13 cellular contexts compared by ENCODE assay signal in the genomic region with DNA sequence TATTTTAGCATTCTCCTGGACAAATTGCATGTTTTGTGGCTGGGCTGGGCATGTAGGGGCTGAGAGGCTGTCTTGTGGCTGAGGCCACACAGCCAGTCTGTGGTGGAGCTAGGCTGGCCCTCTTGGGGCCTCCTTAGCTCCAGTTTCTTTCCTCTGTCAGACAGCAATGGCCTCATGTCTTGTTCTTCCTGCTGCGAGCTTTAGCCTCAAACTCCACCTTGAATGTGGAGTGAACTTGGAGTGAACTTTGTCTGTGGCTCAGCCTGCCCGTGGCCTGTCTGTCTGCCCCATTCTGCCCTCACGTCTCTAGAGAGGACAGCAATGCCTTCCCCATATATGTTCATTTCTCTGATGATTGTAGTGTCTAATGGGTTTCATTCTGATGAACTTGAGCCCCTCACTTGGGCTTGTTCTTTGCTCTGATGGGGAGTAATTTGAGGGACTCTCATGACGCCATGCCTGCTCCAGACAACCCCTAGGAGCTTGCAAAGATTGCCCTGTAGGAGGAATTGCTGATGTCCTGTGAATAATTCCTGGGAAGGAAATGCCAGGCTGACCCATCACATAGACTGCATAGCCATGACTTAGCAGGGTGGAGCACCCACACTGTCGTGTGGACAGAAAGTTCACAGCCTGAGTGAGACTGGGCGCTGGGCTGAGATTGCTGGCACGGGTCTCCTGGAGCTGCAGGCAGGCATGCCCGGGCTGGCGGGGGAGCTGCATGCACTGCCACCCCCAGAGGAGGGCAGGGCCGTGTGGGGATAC. TPM values are rescaled to one million over a fixed set of nuclear protein-coding genes. Genes with fewer than 3 reads are reported as not detected.
A peak's percentile ranks its signal among the peaks of the same experiment; 100 is the strongest.
DNase-seq lines count a peak whose midpoint lies in the region; ATAC-seq and TF ChIP-seq lines count a peak whose summit lies in the region.
"Had no signal": no experiment of that assay in that cellular context is flagged by ENCODE, and none has a peak within 500 bp of the region (broad histone marks: within the 10 kb centered on the region; RNA-seq: fewer than 3 reads in every experiment).

No MANE protein-coding gene starts in this region.

- H3K9me3 Mint-ChIP-seq in effector memory CD8-positive, alpha-beta T cell: no peaks in the 10 kb centered on the region
- no peaks in the 10 kb centered on the region for H3K9me3 Mint-ChIP-seq in mesothelial cell of epicardium
- H3K9me3 Mint-ChIP-seq: activated CD4-positive, alpha-beta T cell treated with anti-CD3 and anti-CD28 coated beads, Interleukin-2, amount 10 ng/mL, durations not matched to agents 24 days and 14 days; naive B cell had no signal

- H3K27me3 Mint-ChIP-seq in effector memory CD8-positive, alpha-beta T cell: peaks cover 44 to 57% of the 10 kb centered on the region in 2 donors
- H3K27me3 Mint-ChIP-seq in mesothelial cell of epicardium (ENCODE audit: low read depth): no peaks in the 10 kb centered on the region
- H3K27me3 Mint-ChIP-seq: activated CD4-positive, alpha-beta T cell treated with anti-CD3 and anti-CD28 coated beads, Interleukin-2, amount 10 ng/mL, durations not matched to agents 24 days and 14 days had no signal

- DNase-seq in A673 (ENCODE audit: low spot score): no peak
- peak; percentile 80 for DNase-seq in HT1080 (ENCODE audit: low read depth)
- DNase-seq in choroid plexus epithelial cell (ENCODE audit: low read depth): peak; percentile 51
- DNase-seq in effector memory CD8-positive, alpha-beta T cell: no peak
- no peak for DNase-seq in midbrain (lab: John Stamatoyannopoulos, UW)
- no peak for DNase-seq in mesothelial cell of epicardium (ENCODE audit: low spot score in 2 of 2, unreplicated experiment in 2 of 2)
- DNase-seq: activated CD4-positive, alpha-beta T cell treated with anti-CD3 and anti-CD28 coated beads, Interleukin-2, amount 10 ng/mL, durations not matched to agents 24 days and 14 days; naive B cell; NCI-H1417 treated with DMSO at 0.1 percent for 48 hours; SHP77 had no signal

- peak overlapping the region; percentile 8 for H3K9ac ChIP-seq in mucosa of stomach (ENCODE audit: low read length)

- TF ChIP-seq CTCF in A673 (conservative IDR thresholded peaks at IDR 0.05; ENCODE audit: low read depth, low read length): no peak
- TF ChIP-seq CTCF in choroid plexus epithelial cell (conservative IDR thresholded peaks at IDR 0.05; ENCODE audit: low read depth, low read length): no peak
- no peak for TF ChIP-seq CTCF in mesothelial cell of epicardium (IDR thresholded peaks at IDR 0.05; ENCODE audit: unreplicated experiment)

- H3K27ac ChIP-seq in A673 (ENCODE audit: low read depth, low read length, poor library complexity, severe bottlenecking): peak overlapping the region; percentile 10
- H3K27ac ChIP-seq: C4-2B had no signal

- intact Hi-C loops in A673 (cut with micrococcal nuclease; ENCODE audit: unreplicated experiment): no loop called here

- H3K27me3 ChIP-seq in A673 (replicated peaks; ENCODE audit: insufficient read depth, low read depth, low read length, poor library complexity): no peaks in the 10 kb centered on the region
- no peaks in the 10 kb centered on the region for H3K27me3 ChIP-seq in mucosa of stomach (ENCODE audit: control insufficient read depth, insufficient read depth, low read length)

- no peaks in the 10 kb centered on the region for H3K36me3 Mint-ChIP-seq in effector memory CD8-positive, alpha-beta T cell (ENCODE audit: insufficient read depth)
- H3K36me3 Mint-ChIP-seq in mesothelial cell of epicardium: peaks cover 2% of the 10 kb centered on the region
- H3K36me3 Mint-ChIP-seq: naive B cell had no signal

- no peak overlapping the region for H3K4me3 ChIP-seq in A673 (ENCODE audit: low read depth, low read length, poor library complexity, severe bottlenecking)
- no peak overlapping the region for H3K4me3 ChIP-seq in choroid plexus epithelial cell (ENCODE audit: low read depth, low read length)
- no peak overlapping the region for H3K4me3 ChIP-seq in mucosa of stomach (ENCODE audit: low read length)

- H3K9me3 ChIP-seq in A673 (ENCODE audit: low read depth, low read length, poor library complexity, severe bottlenecking): no peaks in the 10 kb centered on the region
- H3K9me3 ChIP-seq in mucosa of stomach (ENCODE audit: control insufficient read depth, low read length): no peaks in the 10 kb centered on the region

- H3K4me1 Mint-ChIP-seq in effector memory CD8-positive, alpha-beta T cell (ENCODE audit: low read depth in 2 of 2): peaks cover 0 to 4% of the 10 kb centered on the region in 2 donors
- H3K4me1 Mint-ChIP-seq in mesothelial cell of epicardium: peaks cover 51% of the 10 kb centered on the region
- H3K4me1 Mint-ChIP-seq: activated CD4-positive, alpha-beta T cell treated with anti-CD3 and anti-CD28 coated beads, Interleukin-2, amount 10 ng/mL, durations not matched to agents 24 days and 14 days; naive B cell had no signal

- POLR2A ChIA-PET in A673 (lab: Charles Lee; ENCODE audit: low non-redundant PET): no interaction called here

- no TSS peak for BruUV-seq in A673 (replicated peaks; lab: Mats Ljungman, UMichigan)

- no peak overlapping the region for H3K27ac Mint-ChIP-seq in effector memory CD8-positive, alpha-beta T cell
- H3K27ac Mint-ChIP-seq in mesothelial cell of epicardium: no peak overlapping the region
- H3K27ac Mint-ChIP-seq: activated CD4-positive, alpha-beta T cell treated with anti-CD3 and anti-CD28 coated beads, Interleukin-2, amount 10 ng/mL, durations not matched to agents 24 days and 14 days had no signal

- peaks cover 52% of the 10 kb centered on the region for H3K4me1 ChIP-seq in A673 (ENCODE audit: insufficient read depth, low read length, poor library complexity, severe bottlenecking)
- peaks cover 81% of the 10 kb centered on the region for H3K4me1 ChIP-seq in mucosa of stomach (ENCODE audit: control insufficient read depth, insufficient read depth, low read length)

- no peak for ATAC-seq in effector memory CD8-positive, alpha-beta T cell (replicated peaks)
- no peak for ATAC-seq in GM18498 (IDR thresholded peaks at IDR 0.05; ENCODE audit: unreplicated experiment)

- CTCF ChIA-PET in A673 (lab: Charles Lee): no interaction called here

- no peak overlapping the region for H3K4me3 Mint-ChIP-seq in effector memory CD8-positive, alpha-beta T cell
- H3K4me3 Mint-ChIP-seq in mesothelial cell of epicardium: no peak overlapping the region
- H3K4me3 Mint-ChIP-seq: activated CD4-positive, alpha-beta T cell treated with anti-CD3 and anti-CD28 coated beads, Interleukin-2, amount 10 ng/mL, durations not matched to agents 24 days and 14 days; naive B cell had no signal

- H3K36me3 ChIP-seq in A673 (ENCODE audit: insufficient read depth, low read length, poor library complexity, severe bottlenecking) (no peaks in the 10 kb centered on the region), mucosa of stomach (ENCODE audit: control insufficient read depth, insufficient read depth, low read length) (no peaks in the 10 kb centered on the region)

RNA-seq across cellular contexts. Expression of gene ASAP2, which starts 42.6 kb away (rescaled TPM):
- total RNA-seq in A673 (2021) (45.1 and 46.8 TPM in 2 replicates), mesothelial cell of epicardium (25.8 to 29.7 TPM (median 26.2 TPM) in 3 replicates)
- 16.2 and 24.0 TPM in 2 replicates for total RNA-seq in HT1080 (2014; rRNA removed; shearing (Covaris generic))
- 43.2 and 59.1 TPM in 2 replicates for polyA plus RNA-seq in HT1080 (2015; cell fraction: cytosol; rRNA removed)
- polyA plus RNA-seq in HT1080 (2015; cell fraction: nucleus; rRNA removed): 120 and 138 TPM in 2 replicates

Comparison
In these comparisons a context has a peak if more than half of its experiments do, and no peak if none do; other contexts are left out.
1. DNase-seq: peak in HT1080 (single experiment) and choroid plexus epithelial cell (single experiment); none in A673 (single experiment), effector memory CD8-positive, alpha-beta T cell (0 of 3), midbrain (single experiment) and mesothelial cell of epicardium (0 of 2).